Comparison of ENCODE assay signal across 12 cellular contexts in the genomic region with DNA sequence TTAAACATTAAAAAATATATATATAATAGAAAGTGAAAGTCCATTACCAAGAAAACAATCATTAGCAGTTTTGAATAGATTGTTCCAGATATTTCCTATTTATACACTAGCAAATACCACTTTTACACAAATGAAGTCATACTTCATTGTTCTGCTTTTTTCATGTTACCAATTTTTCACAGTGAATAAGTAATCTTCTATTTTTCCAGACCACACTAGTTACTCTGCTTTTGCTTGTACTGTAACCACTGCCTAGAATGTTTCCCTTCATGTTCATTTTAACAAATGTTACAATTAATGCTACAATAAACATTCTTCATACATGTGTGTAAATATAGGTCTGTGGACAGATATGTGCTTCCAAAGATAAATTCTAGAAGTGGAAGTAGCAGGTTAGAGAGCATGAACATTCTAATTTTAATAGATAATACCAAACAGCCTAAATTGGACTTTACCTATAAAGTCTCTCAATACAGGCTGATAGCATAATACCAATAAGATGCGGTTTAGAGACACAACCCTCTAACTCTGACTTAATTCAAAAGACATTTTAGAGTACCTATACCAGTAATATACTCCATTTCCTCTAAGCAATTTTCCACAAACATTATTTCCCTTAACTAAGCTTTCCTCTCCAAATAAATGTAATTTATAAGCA. TPM values are rescaled to one million over a fixed set of nuclear protein-coding genes. Genes with fewer than 3 reads are reported as not detected.
A peak's percentile ranks its signal among the peaks of the same experiment; 100 is the strongest.
DNase-seq lines count a peak whose midpoint lies in the region; ATAC-seq, FAIRE-seq and TF ChIP-seq lines count a peak whose summit lies in the region.
"Had no signal": no experiment of that assay in that cellular context is flagged by ENCODE, and none has a peak within 500 bp of the region (broad histone marks: within the 10 kb centered on the region; RNA-seq: fewer than 3 reads in every experiment).

No MANE protein-coding gene starts in this region.

- H3K27ac ChIP-seq in endothelial cell of umbilical vein (ENCODE audit: insufficient read depth, low read depth, low read length): no peak overlapping the region
- H3K27ac ChIP-seq: colonic mucosa had no signal

- no peaks in the 10 kb centered on the region for H3K27me3 ChIP-seq in endothelial cell of umbilical vein (ENCODE audit: control insufficient read depth in 2 of 2, insufficient read depth in 2 of 2, low read length in 2 of 2)
- H3K27me3 ChIP-seq: colonic mucosa, heart right ventricle had no signal

- no peak overlapping the region for H3K9ac ChIP-seq in endothelial cell of umbilical vein (replicated peaks; ENCODE audit: extremely low read depth, insufficient read depth, low read length)

- peaks cover 3% of the 10 kb centered on the region for H3K4me1 ChIP-seq in endothelial cell of umbilical vein (ENCODE audit: control insufficient read depth, extremely low read depth, insufficient read depth, low read length)

- no TSS peak for BruUV-seq in endothelial cell of umbilical vein (replicated peaks; lab: Mats Ljungman, UMichigan)

- CTCF ChIA-PET in endothelial cell of umbilical vein (lab: Charles Lee): interaction anchor here (2.0 kb wide), 1 partner anchor 16 kb away, joined by 6 read pairs; a partner anchor contains a TSS

- TF ChIP-seq POLR2A in endothelial cell of umbilical vein (IDR thresholded peaks at IDR 0.05; ENCODE audit: low read depth, low read length): no peak

- H3K9me3 ChIP-seq in endothelial cell of umbilical vein (replicated peaks; ENCODE audit: control insufficient read depth, insufficient read depth, low read length): no peaks in the 10 kb centered on the region
- H3K9me3 ChIP-seq: colonic mucosa, heart right ventricle had no signal

- H4K20me1 ChIP-seq in endothelial cell of umbilical vein (replicated peaks; ENCODE audit: control insufficient read depth, extremely low read depth, insufficient read depth, low read length): peaks cover 8% of the 10 kb centered on the region

- TF ChIP-seq CTCF in endothelial cell of umbilical vein (IDR thresholded peaks at IDR 0.05; ENCODE audit: extremely low read depth in 1 of 2, insufficient read depth in 1 of 2, low read depth in 1 of 2, low read length in 2 of 2): no peak

- intact Hi-C loops in endothelial cell of umbilical vein (cut with micrococcal nuclease): no loop called here

- H3K4me2 ChIP-seq in endothelial cell of umbilical vein (ENCODE audit: insufficient read depth, low read length): no peak overlapping the region

- dilution Hi-C loops in endothelial cell of umbilical vein (cut with MboI; ENCODE audit: extremely low pct_ligation_motif_present, low sequenced_read_pairs): no loop called here

- H2AFZ ChIP-seq in endothelial cell of umbilical vein (ENCODE audit: low read depth, low read length): no peak overlapping the region

- no peak for FAIRE-seq in endothelial cell of umbilical vein (lab: Jason Lieb, UNC)

- H3K4me3 ChIP-seq in endothelial cell of umbilical vein (replicated peaks in 1 of 3; ENCODE audit: insufficient read depth in 1 of 3, low read depth in 1 of 3, low read length in 3 of 3): no peak overlapping the region
- H3K4me3 ChIP-seq: colonic mucosa, heart right ventricle had no signal

- POLR2A ChIA-PET in endothelial cell of umbilical vein (lab: Charles Lee): no interaction called here

- ATAC-seq in GM18511 (IDR thresholded peaks at IDR 0.05; ENCODE audit: unreplicated experiment): peak; percentile 78
- peak; percentile 58 for ATAC-seq in GM21529 (IDR thresholded peaks at IDR 0.05; ENCODE audit: unreplicated experiment)
- peak; percentile 74 for ATAC-seq in HG03378 (IDR thresholded peaks at IDR 0.05; ENCODE audit: unreplicated experiment)
- ATAC-seq: heart right ventricle had no signal

- DNase-seq in endothelial cell of umbilical vein (ENCODE audit: low read depth, low spot score) (peak; percentile 42), epidermal melanocyte (ENCODE audit: insufficient read length, low spot score) (no peak), SIG-M5 (lab: John Stamatoyannopoulos, UW) (no peak), RKO (ENCODE audit: low spot score) (no peak)
- no peak for DNase-seq in activated CD4-positive, alpha-beta T cell treated with anti-CD3 and anti-CD28 coated beads, Interleukin-2, amount 50 U/mL, for 1 hour
- DNase-seq: activated effector memory CD4-positive, alpha-beta T cell treated with anti-CD3 and anti-CD28 coated beads, Interleukin-2, amount 50 U/mL, for 16 hours; colonic mucosa; heart right ventricle; NCI-H1930 had no signal

- H3K9me1 ChIP-seq in endothelial cell of umbilical vein (replicated peaks; ENCODE audit: control insufficient read depth, extremely low read depth, insufficient read depth, low read length): no peaks in the 10 kb centered on the region

- H3K36me3 ChIP-seq in endothelial cell of umbilical vein (ENCODE audit: control insufficient read depth in 2 of 2, extremely low read depth in 1 of 2, insufficient read depth in 2 of 2, low read length in 2 of 2): no peaks in the 10 kb centered on the region
- H3K36me3 ChIP-seq: colonic mucosa, heart right ventricle had no signal

- H3K79me2 ChIP-seq in endothelial cell of umbilical vein (ENCODE audit: control insufficient read depth, insufficient read depth, low read length): peaks cover 80% of the 10 kb centered on the region

TF ChIP-seq in endothelial cell of umbilical vein, 7 proteins besides CTCF, POLR2A, EP300 and RAD21:
- TF ChIP-seq, protein P1, sequence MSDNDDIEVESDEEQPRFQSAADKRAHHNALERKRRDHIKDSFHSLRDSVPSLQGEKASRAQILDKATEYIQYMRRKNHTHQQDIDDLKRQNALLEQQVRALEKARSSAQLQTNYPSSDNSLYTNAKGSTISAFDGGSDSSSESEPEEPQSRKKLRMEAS (IDR thresholded peaks at IDR 0.05; ENCODE audit: insufficient read depth, insufficient read length): no peak
- TF ChIP-seq EZH2 (IDR thresholded peaks at IDR 0.05; ENCODE audit: borderline replicate concordance, low read depth, low read length, severe bottlenecking) (no peak), FOS (IDR thresholded peaks at IDR 0.05; ENCODE audit: borderline replicate concordance, insufficient read depth, low read length) (no peak), GATA2 (IDR thresholded peaks at IDR 0.05; ENCODE audit: insufficient read depth, insufficient read length, low read depth, low read length) (no peak), JUN (IDR thresholded peaks at IDR 0.05; ENCODE audit: borderline replicate concordance, insufficient read depth, insufficient read length, low read depth) (no peak), MYC (IDR thresholded peaks at IDR 0.05; ENCODE audit: low read depth, low read length) (no peak), POLR2AphosphoS5 (IDR thresholded peaks at IDR 0.05; ENCODE audit: insufficient read depth, low read depth, low read length) (no peak)

RNA-seq across cellular contexts. Expression of a gene that starts 17.0 kb away (rescaled TPM):
- total RNA-seq in endothelial cell of umbilical vein: 56.8 and 60.1 TPM in 2 replicates
- 29.2 and 30.5 TPM in 2 replicates for polyA plus RNA-seq in endothelial cell of umbilical vein
- 21.5 and 22.4 TPM in 2 replicates for polyA plus RNA-seq in endothelial cell of umbilical vein (2011; cell fraction: cytosol; rRNA removed)
- 110 and 118 TPM in 2 replicates for polyA plus RNA-seq in endothelial cell of umbilical vein (2011; cell fraction: nucleus; rRNA removed)
- polyA plus RNA-seq in endothelial cell of umbilical vein (2012): 31.2 and 35.8 TPM in 2 replicates
- polyA minus RNA-seq in endothelial cell of umbilical vein: 80.1 and 100 TPM in 2 replicates
- polyA minus RNA-seq in endothelial cell of umbilical vein (2011; cell fraction: cytosol; rRNA and poly(A)+ RNA removed): 15.6 TPM
- polyA minus RNA-seq in endothelial cell of umbilical vein (2011; cell fraction: nucleus; rRNA and poly(A)+ RNA removed): 83.8 and 137 TPM in 2 replicates
